Comparison of ENCODE assay signal across 6 cellular contexts in the genomic region with DNA sequence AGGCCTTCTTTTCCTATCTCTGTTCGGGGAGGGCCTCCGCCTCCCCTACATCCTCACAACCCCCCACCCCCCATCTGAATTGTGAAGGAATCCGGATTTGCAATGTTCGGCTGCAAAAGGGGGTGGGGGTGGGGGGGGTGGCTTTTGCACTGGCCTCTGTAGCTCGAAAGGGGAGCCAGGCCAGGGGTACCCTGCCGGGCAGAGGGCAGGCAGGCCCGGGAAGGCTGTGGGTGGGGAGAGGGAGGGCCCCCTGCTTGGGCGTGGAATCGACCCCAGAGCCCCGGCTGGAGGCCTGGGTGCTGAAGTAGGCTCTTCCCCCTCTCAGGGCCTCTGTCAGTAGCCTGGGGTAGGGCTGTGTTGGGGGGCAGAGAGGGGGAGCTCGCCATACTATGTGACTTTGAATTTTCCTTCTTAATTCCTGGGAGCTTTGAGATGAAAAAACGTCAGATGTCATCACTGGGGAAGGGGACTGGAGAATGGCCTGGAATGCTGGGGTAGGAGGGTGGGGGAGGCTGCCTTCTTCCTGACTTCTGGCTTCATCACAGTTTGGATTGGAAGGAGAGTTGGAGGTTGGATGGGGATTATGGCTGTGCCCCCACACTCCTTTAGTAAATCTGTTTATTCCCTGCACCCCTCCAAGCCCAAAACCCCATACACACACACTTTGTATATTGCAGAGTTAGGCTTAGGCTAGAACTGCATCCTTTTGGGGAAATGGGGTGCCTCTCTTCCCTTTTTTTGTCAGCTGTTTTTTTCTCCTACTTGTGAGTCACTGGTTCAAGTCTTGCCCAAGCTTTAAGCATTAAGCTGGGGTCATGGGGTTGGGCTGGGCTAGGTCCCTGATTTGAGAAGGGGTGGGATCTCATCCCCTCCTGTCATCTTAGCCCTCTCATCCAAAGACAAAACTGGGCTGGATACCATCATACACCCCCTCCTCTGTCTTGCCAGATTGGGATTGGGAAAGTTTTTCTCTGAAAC. TPM values are rescaled to one million over a fixed set of nuclear protein-coding genes. Genes with fewer than 3 reads are reported as not detected.
DNase-seq lines count a peak whose midpoint lies in the region; ATAC-seq and TF ChIP-seq lines count a peak whose summit lies in the region.

No MANE protein-coding gene starts in this region.

- peak overlapping the region; percentile 68 to 94 (median 79) for H3K4me3 ChIP-seq in heart left ventricle

- H3K27me3 Mint-ChIP-seq in activated CD4-positive, alpha-beta T cell treated with anti-CD3 and anti-CD28 coated beads for 36 hours, result peaks cover 6% of the 10 kb centered on the region

- 22 to 36% (median 31%) methylated on average over 10 to 12 of the region's 12 CpGs for WGBS in heart left ventricle, 4 donors

- no peaks in the 10 kb centered on the region for H3K27me3 ChIP-seq in heart left ventricle

- H3K4me3 Mint-ChIP-seq in activated CD4-positive, alpha-beta T cell treated with anti-CD3 and anti-CD28 coated beads for 36 hours, result peak overlapping the region; percentile 18

- H3K27ac ChIP-seq in heart left ventricle (peak overlapping the region; percentile 92 to 100 (median 98)), temporal lobe (ENCODE audit: low read depth, low read length) (peak overlapping the region; percentile 65)

- H3K27ac Mint-ChIP-seq in activated CD4-positive, alpha-beta T cell treated with anti-CD3 and anti-CD28 coated beads for 36 hours, result no peak overlapping the region

- H3K36me3 ChIP-seq in heart left ventricle, result peaks cover 0 to 10% (median 0%) of the 10 kb centered on the region in 9 donors

- no peaks in the 10 kb centered on the region for H3K36me3 Mint-ChIP-seq in activated CD4-positive, alpha-beta T cell treated with anti-CD3 and anti-CD28 coated beads for 36 hours (ENCODE audit: low read depth)

- no peaks in the 10 kb centered on the region for H3K9me3 ChIP-seq in heart left ventricle

- H3K9me3 Mint-ChIP-seq in activated CD4-positive, alpha-beta T cell treated with anti-CD3 and anti-CD28 coated beads for 36 hours (ENCODE audit: low read depth), result no peaks in the 10 kb centered on the region

- CTCF ChIA-PET in activated CD4-positive, alpha-beta T cell treated with anti-CD3 and anti-CD28 coated beads for 36 hours (lab: Charles Lee), result interaction anchor here (0.6 to 2.4 kb wide), 6 partner anchors 18 to 411 kb away, joined by 3 to 9 read pairs (median 4); partner anchors contain the start of gene STAT6

- POLR2A ChIA-PET in activated CD4-positive, alpha-beta T cell treated with anti-CD3 and anti-CD28 coated beads for 36 hours (lab: Charles Lee), result no interaction called here

- intact Hi-C loops in activated CD4-positive, alpha-beta T cell treated with anti-CD3 and anti-CD28 coated beads for 36 hours (cut with DNase I, micrococcal nuclease), result loop anchor here in 1 of 2 experiments (5.0 kb wide), 1 partner anchor 98 kb away; the partner anchor contains the start of gene SHMT2
- intact Hi-C loops in heart left ventricle (cut with DNase I), result loop anchor here in 2 of 10 donors (2.0 to 5.0 kb wide), 2 partner anchors 45 to 108 kb away; a partner anchor contains a TSS

- peak in 1 of 2 donors; percentile 11 for TF ChIP-seq POLR2A in heart left ventricle (IDR thresholded peaks at IDR 0.05)

- TF ChIP-seq CTCF in heart left ventricle (IDR thresholded peaks at IDR 0.05), result no peak

- no peak for ATAC-seq in activated CD4-positive, alpha-beta T cell treated with anti-CD3 and anti-CD28 coated beads for 36 hours
- ATAC-seq in heart left ventricle (peak in 2 of 4 donors; percentile 14 to 25), HG02884 (IDR thresholded peaks at IDR 0.05; ENCODE audit: unreplicated experiment) (no peak)

- peaks cover 7 to 65% (median 49%) of the 10 kb centered on the region in 12 donors for H3K4me1 ChIP-seq in heart left ventricle

- peaks cover 23% of the 10 kb centered on the region for H3K4me1 Mint-ChIP-seq in activated CD4-positive, alpha-beta T cell treated with anti-CD3 and anti-CD28 coated beads for 36 hours

- no peak for DNase-seq in activated CD4-positive, alpha-beta T cell treated with anti-CD3 and anti-CD28 coated beads for 36 hours
- no peak for DNase-seq in activated CD4-positive, alpha-beta T cell treated with anti-CD3 and anti-CD28 coated beads for 4 hours
- peak in 2 of 5 donors; percentile 56 to 57 for DNase-seq in heart left ventricle
- no peak for DNase-seq in activated CD4-positive, CD25-positive, alpha-beta regulatory T cell treated with anti-CD3 and anti-CD28 coated beads, Interleukin-2, amount 50 U/mL, for 72 hours

RNA-seq across cellular contexts. Expression of gene LRP1, which starts 1.3 kb away (rescaled TPM):
- total RNA-seq in activated CD4-positive, alpha-beta T cell treated with anti-CD3 and anti-CD28 coated beads for 36 hours, result 1 to 10 TPM; 1.8 to 2.7 TPM
- total RNA-seq in heart left ventricle (100 to 1,000 TPM in 4 of 9 donors, 10 to 100 TPM in 5; 51.5 to 316 (median 71.1) TPM), temporal lobe (116 TPM)
- polyA plus RNA-seq in heart left ventricle, result 10 to 100 TPM; 23.0 to 31.5 TPM

RNA-seq across cellular contexts. Expression of gene LRP1-AS, which starts 17.8 kb away (rescaled TPM):
- total RNA-seq in activated CD4-positive, alpha-beta T cell treated with anti-CD3 and anti-CD28 coated beads for 36 hours, result not detected
- total RNA-seq in heart left ventricle (not detected), temporal lobe (not detected)
- not detected for polyA plus RNA-seq in heart left ventricle

RNA-seq across cellular contexts. Expression of gene STAT6, which starts 18.4 kb away (rescaled TPM):
- 100 to 1,000 TPM; 250 to 288 TPM for total RNA-seq in activated CD4-positive, alpha-beta T cell treated with anti-CD3 and anti-CD28 coated beads for 36 hours
- 10 to 100 TPM; 31.6 to 87.7 (median 37.6) TPM for total RNA-seq in heart left ventricle
- polyA plus RNA-seq in heart left ventricle, result 10 to 100 TPM; 39.6 to 41.0 TPM
- 4.9 TPM for total RNA-seq in temporal lobe

RNA-seq across cellular contexts. Expression of gene NAB2, which starts 40.7 kb away (rescaled TPM):
- 10 to 100 TPM; 46.8 to 48.6 TPM for total RNA-seq in activated CD4-positive, alpha-beta T cell treated with anti-CD3 and anti-CD28 coated beads for 36 hours
- total RNA-seq in heart left ventricle (10 to 100 TPM in 8 of 9 donors, 1 to 10 TPM in 1; 8.7 to 20.3 (median 11.8) TPM), temporal lobe (16.0 TPM)
- polyA plus RNA-seq in heart left ventricle, result 10 to 100 TPM; 10.7 to 30.1 TPM

RNA-seq across cellular contexts. Expression of gene NEMP1, which starts 51.0 kb away (rescaled TPM):
- total RNA-seq in activated CD4-positive, alpha-beta T cell treated with anti-CD3 and anti-CD28 coated beads for 36 hours, result 10 to 100 TPM; 79.0 to 81.1 TPM
- 10 to 100 TPM in 1 of 9 donors, 1 to 10 TPM in 8; 1.7 to 12.0 (median 3.6) TPM for total RNA-seq in heart left ventricle
- polyA plus RNA-seq in heart left ventricle, result 1 to 10 TPM; 1.4 to 2.2 TPM
- total RNA-seq in temporal lobe, result 6.1 TPM

Comparison
In these comparisons a context has a peak if more than half of its experiments do, and no peak if none do; other contexts are left out.
1. RNA of gene LRP1, which starts 1.3 kb away (total RNA-seq): 116 TPM in temporal lobe (single experiment) and 51.5 to 316 TPM in heart left ventricle; 1.8 to 2.7 TPM in activated CD4-positive, alpha-beta T cell treated with anti-CD3 and anti-CD28 coated beads for 36 hours; every median in the first group is over 10 times any median in the second.